ENCODE assay signal across 2 cellular contexts in genomic region chr12:62248873-62249272, GRCh38.
TF ChIP-seq lines count a peak whose summit lies in the region.

No MANE protein-coding gene starts in this region.

TF ChIP-seq in liver, 16 proteins besides CTCF, POLR2A, EP300 and RAD21:
- TF ChIP-seq HNF4A (conservative IDR thresholded peaks at IDR 0.05) (peak; percentile 51 to 55), REST (IDR thresholded peaks at IDR 0.05) (no peak)

TF ChIP-seq in HepG2, 621 proteins besides CTCF, POLR2A, EP300 and RAD21:
- no peak for TF ChIP-seq ZGPAT (CRISPR knock-in tag; IDR thresholded peaks at IDR 0.05)
- TF ChIP-seq ZNF713 (CRISPR knock-in tag; IDR thresholded peaks at IDR 0.05) = no peak
- no peak for TF ChIP-seq ZNF282 (IDR thresholded peaks at IDR 0.05; ENCODE audit: partially characterized antibody)
- no peak for TF ChIP-seq ZNF543 (CRISPR knock-in tag; IDR thresholded peaks at IDR 0.05)
- no peak for TF ChIP-seq ZNF547 (CRISPR knock-in tag; IDR thresholded peaks at IDR 0.05)
- TF ChIP-seq RARG (CRISPR knock-in tag; IDR thresholded peaks at IDR 0.05; ENCODE audit: low read depth) = no peak
- no peak for TF ChIP-seq SP2 (CRISPR knock-in tag; IDR thresholded peaks at IDR 0.05)
- no peak for TF ChIP-seq ZNF292 (CRISPR knock-in tag; IDR thresholded peaks at IDR 0.05; ENCODE audit: borderline replicate concordance, low read depth)
- TF ChIP-seq YEATS4 (CRISPR knock-in tag; IDR thresholded peaks at IDR 0.05; ENCODE audit: borderline replicate concordance) = no peak
TF ChIP-seq in HepG2: peak in this region for 0.
